In the genomic region with DNA sequence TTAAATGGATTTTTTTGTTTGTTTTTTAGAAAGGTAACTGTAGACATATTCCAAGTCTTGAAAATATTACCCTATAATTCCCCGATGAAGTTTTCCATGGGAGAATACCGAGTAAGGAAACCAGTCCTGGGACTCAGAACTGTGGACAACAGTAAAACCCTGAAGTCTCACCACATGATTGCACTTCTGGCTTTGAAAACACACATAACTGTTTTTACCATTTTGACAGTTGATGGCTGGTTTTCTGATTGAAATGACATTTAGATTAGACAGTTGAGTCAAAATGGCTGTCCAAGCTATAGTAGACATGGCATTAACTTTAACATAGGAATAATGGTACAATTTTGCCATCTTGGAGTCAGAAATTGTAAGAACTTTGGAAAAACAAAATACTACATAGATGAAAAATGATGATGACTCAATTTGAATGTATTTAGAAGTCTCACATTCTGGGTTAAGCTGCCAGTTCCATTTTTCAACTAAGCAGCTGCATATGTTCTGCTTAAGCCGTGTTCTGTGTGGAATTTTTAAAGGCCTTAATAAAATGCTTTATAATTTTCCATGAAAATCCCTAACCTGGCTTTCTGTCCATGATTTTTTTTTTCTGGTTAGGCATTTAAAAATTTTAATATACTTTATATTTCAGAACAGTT, we compare ENCODE assay signal across 11 cellular contexts. TPM values are rescaled to one million over a fixed set of nuclear protein-coding genes. Genes with fewer than 3 reads are reported as not detected.
DNase-seq lines count a peak whose midpoint lies in the region; ATAC-seq, FAIRE-seq and TF ChIP-seq lines count a peak whose summit lies in the region.
"Had no signal": no experiment of that assay in that cellular context is flagged by ENCODE, and none has a peak within 500 bp of the region (broad histone marks: within the 10 kb centered on the region; RNA-seq: fewer than 3 reads in every experiment).

No MANE protein-coding gene starts in this region.

- H3K4me3 Mint-ChIP-seq in astrocyte (ENCODE audit: unreplicated experiment) (no peak overlapping the region), natural killer cell (peak overlapping the region; percentile 98)

- H3K27ac Mint-ChIP-seq in astrocyte (ENCODE audit: unreplicated experiment) = no peak overlapping the region
- peak overlapping the region; percentile 95 to 98 for H3K27ac Mint-ChIP-seq in natural killer cell

- no peaks in the 10 kb centered on the region for H3K9me3 ChIP-seq in BLaER1
- no peaks in the 10 kb centered on the region for H3K9me3 ChIP-seq in astrocyte (ENCODE audit: insufficient read depth, low read depth, low read length)

- 0 out of 2 replicates have a peak overlapping the region, but pooled peaks have one; percentile 72 for H3K27ac ChIP-seq in BLaER1
- H3K27ac ChIP-seq in KMS-11 = no peak overlapping the region; the same call in 1 of the 2 replicates
- no peak overlapping the region for H3K27ac ChIP-seq in astrocyte (ENCODE audit: low read depth, low read length)
- H3K27ac ChIP-seq in coronary artery = no peak overlapping the region

- H3K79me2 ChIP-seq in KMS-11 (ENCODE audit: insufficient read depth, low read depth) (peaks cover 17% of the 10 kb centered on the region; the same call in 1 of the 2 replicates), astrocyte (ENCODE audit: insufficient read depth, low read length) (no peaks in the 10 kb centered on the region)

- FAIRE-seq in astrocyte (lab: Jason Lieb, UNC) = no peak
- FAIRE-seq: bronchial epithelial cell had no signal

- H3K36me3 ChIP-seq in BLaER1 (peaks cover 3% of the 10 kb centered on the region; the same call in 1 of the 2 replicates), KMS-11 (ENCODE audit: insufficient read depth) (no peaks in the 10 kb centered on the region), astrocyte (ENCODE audit: insufficient read depth, low read length) (no peaks in the 10 kb centered on the region)

- intact Hi-C loops in natural killer cell (cut with micrococcal nuclease) = loop anchor here (2.0 kb wide), 2 partner anchors 39 to 47 kb away; a partner anchor contains a TSS

- no peak overlapping the region for H2AFZ ChIP-seq in KMS-11 (ENCODE audit: low read depth)
- no peak overlapping the region for H2AFZ ChIP-seq in astrocyte (ENCODE audit: low read depth, low read length)

- H3K9me3 Mint-ChIP-seq in astrocyte (ENCODE audit: unreplicated experiment) = no peaks in the 10 kb centered on the region
- no peaks in the 10 kb centered on the region for H3K9me3 Mint-ChIP-seq in natural killer cell

- H3K36me3 Mint-ChIP-seq in astrocyte (ENCODE audit: low read depth, unreplicated experiment) (peaks cover 6% of the 10 kb centered on the region), natural killer cell (no peaks in the 10 kb centered on the region)

- no peak for TF ChIP-seq CTCF in KMS-11 (conservative IDR thresholded peaks at IDR 0.05; ENCODE audit: low read depth, low read length)
- TF ChIP-seq CTCF in astrocyte (IDR thresholded peaks at IDR 0.05; ENCODE audit: insufficient read depth, low read depth, low read length) = no peak
- TF ChIP-seq CTCF in natural killer cell (IDR thresholded peaks at IDR 0.05) = no peak
- no peak for TF ChIP-seq CTCF in coronary artery (IDR thresholded peaks at IDR 0.05)

- no peak overlapping the region for H3K4me3 ChIP-seq in BLaER1
- no peak overlapping the region for H3K4me3 ChIP-seq in KMS-11 (IDR thresholded peaks at IDR 0.05; ENCODE audit: insufficient read depth, low read depth, low read length)
- no peak overlapping the region for H3K4me3 ChIP-seq in astrocyte (ENCODE audit: insufficient read depth, low read depth, low read length)
- H3K4me3 ChIP-seq in coronary artery = no peak overlapping the region

- peak overlapping the region; percentile 80 for H3K4me2 ChIP-seq in BLaER1
- peak overlapping the region; percentile 57; the same call in 1 of the 2 replicates for H3K4me2 ChIP-seq in KMS-11
- peak overlapping the region; percentile 24 for H3K4me2 ChIP-seq in astrocyte (ENCODE audit: low read length)

- H3K9ac ChIP-seq in BLaER1 = no peak overlapping the region
- no peak overlapping the region for H3K9ac ChIP-seq in KMS-11
- H3K9ac ChIP-seq in astrocyte (ENCODE audit: low read length) = no peak overlapping the region

- H3K4me1 Mint-ChIP-seq in astrocyte (ENCODE audit: low read depth, unreplicated experiment) (peaks cover 29% of the 10 kb centered on the region), natural killer cell (peaks cover 53 to 57% of the 10 kb centered on the region in 2 donors)

- H3K27me3 ChIP-seq in BLaER1 (no peaks in the 10 kb centered on the region), KMS-11 (ENCODE audit: insufficient read depth, low read depth) (no peaks in the 10 kb centered on the region), astrocyte (ENCODE audit: insufficient read depth, low read length) (no peaks in the 10 kb centered on the region)

- peak; percentile 81 for DNase-seq in astrocyte (ENCODE audit: low read depth)
- no peak for DNase-seq in natural killer cell
- DNase-seq in iPS-NIHi11 (ENCODE audit: low spot score) = no peak
- DNase-seq in NCI-H446 (lab: John Stamatoyannopoulos, UW) = no peak
- DNase-seq in coronary artery (ENCODE audit: low spot score) = no peak
- DNase-seq: head of caudate nucleus, NCI-H2227 treated with DMSO at 0.1 percent for 48 hours had no signal

- no peaks in the 10 kb centered on the region for H4K20me1 ChIP-seq in BLaER1
- H4K20me1 ChIP-seq in KMS-11 (ENCODE audit: insufficient read depth) = no peaks in the 10 kb centered on the region
- H4K20me1 ChIP-seq in astrocyte (ENCODE audit: insufficient read depth, low read length) = no peaks in the 10 kb centered on the region

- H3K27me3 Mint-ChIP-seq in astrocyte (ENCODE audit: low read depth, unreplicated experiment) = no peaks in the 10 kb centered on the region
- no peaks in the 10 kb centered on the region for H3K27me3 Mint-ChIP-seq in natural killer cell (ENCODE audit: low read depth in 2 of 2)

- ATAC-seq in natural killer cell = no peak
- ATAC-seq in esophagus mucosa = no peak

- H3K4me1 ChIP-seq in BLaER1 = peaks cover 44% of the 10 kb centered on the region
- peaks cover 46% of the 10 kb centered on the region for H3K4me1 ChIP-seq in KMS-11 (ENCODE audit: low read depth, poor library complexity, severe bottlenecking)
- peaks cover 8% of the 10 kb centered on the region for H3K4me1 ChIP-seq in astrocyte (ENCODE audit: insufficient read depth, low read length)

RNA-seq across cellular contexts. Expression of a gene that starts 38.3 kb away (rescaled TPM):
- 19.3 and 25.1 TPM in 2 replicates for total RNA-seq in astrocyte
- 100 to 1,000 TPM; 508 to 640 (median 555) TPM for total RNA-seq in natural killer cell
- total RNA-seq in esophagus mucosa = 3.1 TPM

Comparison
In these comparisons a context has a peak if more than half of its experiments do, and no peak if none do; other contexts are left out.
1. H3K4me2 ChIP-seq: peak in every context shown above with its lines; median percentile 80 in BLaER1; 57 in KMS-11; 24 in astrocyte.
2. RNA of a gene that starts 38.3 kb away (total RNA-seq): 508 to 640 TPM in natural killer cell; 19.3 to 25.1 TPM in astrocyte and 3.1 TPM in esophagus mucosa (single experiment); every median in the first group is over 10 times any median in the second.